1 cellular context compared by ENCODE assay signal in the genomic region with DNA sequence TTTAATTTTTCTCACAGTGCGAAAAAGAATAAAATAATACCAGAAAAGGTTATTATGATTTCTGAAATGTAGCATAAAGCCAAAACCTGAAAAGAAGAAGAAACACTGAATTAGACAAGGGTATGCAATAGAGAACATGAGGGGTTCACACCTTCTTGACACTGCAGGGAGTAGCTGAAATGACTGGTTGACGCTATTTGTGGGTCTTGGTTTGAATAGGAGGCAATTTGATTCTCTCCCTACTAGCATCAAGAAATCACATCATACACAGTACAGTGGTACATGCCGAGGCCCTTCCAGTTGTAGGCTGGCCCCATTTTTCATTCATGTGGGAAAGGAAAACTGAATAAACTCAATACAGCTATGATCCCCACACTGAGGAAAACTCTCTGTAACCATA.
TF ChIP-seq lines count a peak whose summit lies in the region.

No MANE protein-coding gene starts in this region.

TF ChIP-seq in K562, 482 proteins besides CTCF, POLR2A, EP300 and RAD21 (continued from another document):
- no peak for TF ChIP-seq MXI1 (IDR thresholded peaks at IDR 0.05; ENCODE audit: low read depth, low read length)
- TF ChIP-seq, protein P1, sequence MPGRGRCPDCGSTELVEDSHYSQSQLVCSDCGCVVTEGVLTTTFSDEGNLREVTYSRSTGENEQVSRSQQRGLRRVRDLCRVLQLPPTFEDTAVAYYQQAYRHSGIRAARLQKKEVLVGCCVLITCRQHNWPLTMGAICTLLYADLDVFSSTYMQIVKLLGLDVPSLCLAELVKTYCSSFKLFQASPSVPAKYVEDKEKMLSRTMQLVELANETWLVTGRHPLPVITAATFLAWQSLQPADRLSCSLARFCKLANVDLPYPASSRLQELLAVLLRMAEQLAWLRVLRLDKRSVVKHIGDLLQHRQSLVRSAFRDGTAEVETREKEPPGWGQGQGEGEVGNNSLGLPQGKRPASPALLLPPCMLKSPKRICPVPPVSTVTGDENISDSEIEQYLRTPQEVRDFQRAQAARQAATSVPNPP (IDR thresholded peaks at IDR 0.05; ENCODE audit: borderline replicate concordance, insufficient read depth, insufficient read length), result no peak
- TF ChIP-seq SNRNP70 (optimal IDR thresholded peaks at IDR 0.05; ENCODE audit: low read depth, low read length), result no peak
- no peak for TF ChIP-seq ZNF561 (CRISPR knock-in tag; conservative IDR thresholded peaks at IDR 0.05)
